7 cellular contexts compared by ENCODE assay signal in the genomic region with DNA sequence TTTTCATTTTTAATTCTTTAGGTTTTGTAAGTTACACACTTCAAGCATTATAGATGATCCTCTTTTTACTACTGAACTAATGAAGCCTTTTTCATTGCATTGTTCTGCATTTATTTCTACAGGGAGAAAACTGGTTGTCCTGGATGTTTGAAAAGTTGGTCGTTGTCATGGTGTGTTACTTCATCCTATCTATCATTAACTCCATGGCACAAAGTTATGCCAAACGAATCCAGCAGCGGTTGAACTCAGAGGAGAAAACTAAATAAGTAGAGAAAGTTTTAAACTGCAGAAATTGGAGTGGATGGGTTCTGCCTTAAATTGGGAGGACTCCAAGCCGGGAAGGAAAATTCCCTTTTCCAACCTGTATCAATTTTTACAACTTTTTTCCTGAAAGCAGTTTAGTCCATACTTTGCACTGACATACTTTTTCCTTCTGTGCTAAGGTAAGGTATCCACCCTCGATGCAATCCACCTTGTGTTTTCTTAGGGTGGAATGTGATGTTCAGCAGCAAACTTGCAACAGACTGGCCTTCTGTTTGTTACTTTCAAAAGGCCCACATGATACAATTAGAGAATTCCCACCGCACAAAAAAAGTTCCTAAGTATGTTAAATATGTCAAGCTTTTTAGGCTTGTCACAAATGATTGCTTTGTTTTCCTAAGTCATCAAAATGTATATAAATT. TPM values are rescaled to one million over a fixed set of nuclear protein-coding genes. Genes with fewer than 3 reads are reported as not detected.
A peak's percentile ranks its signal among the peaks of the same experiment; 100 is the strongest.
DNase-seq lines count a peak whose midpoint lies in the region; ATAC-seq and TF ChIP-seq lines count a peak whose summit lies in the region.

No MANE protein-coding gene starts in this region.

- H3K27me3 ChIP-seq in HAP-1 (ENCODE audit: low read depth) = no peaks in the 10 kb centered on the region

- H3K27ac Mint-ChIP-seq in T-helper 17 cell = peak overlapping the region; percentile 99

- peaks cover 19% of the 10 kb centered on the region for H3K36me3 ChIP-seq in HAP-1 (replicated peaks)

- H3K4me1 ChIP-seq in HAP-1 = peaks cover 32% of the 10 kb centered on the region

- H3K4me3 Mint-ChIP-seq in T-helper 17 cell = peak overlapping the region; percentile 99

- in situ Hi-C loops in HAP-1 (cut with MboI; ENCODE audit: low sequenced_read_pairs) = no loop called here

- H3K36me3 Mint-ChIP-seq in T-helper 17 cell (ENCODE audit: low read depth) = peaks cover 16% of the 10 kb centered on the region

- H3K27ac ChIP-seq in skin epidermis = peak overlapping the region; percentile 84 to 100 (median 97)

- H3K27me3 Mint-ChIP-seq in T-helper 17 cell = no peaks in the 10 kb centered on the region

- ATAC-seq in T-helper 17 cell = no peak
- ATAC-seq in HG02973 (IDR thresholded peaks at IDR 0.05; ENCODE audit: unreplicated experiment) = no peak

- TF ChIP-seq CTCF in fibroblast of the aortic adventitia (IDR thresholded peaks at IDR 0.05; ENCODE audit: insufficient read depth, low read length) = no peak

- H3K9me3 ChIP-seq in HAP-1 = no peaks in the 10 kb centered on the region
- peaks cover 18% of the 10 kb centered on the region for H3K9me3 ChIP-seq in T-helper 17 cell (ENCODE audit: control insufficient read depth, low read length, poor library complexity, severe bottlenecking)

- DNase-seq in HAP-1 (ENCODE audit: low spot score in 2 of 2) (no peak), T-helper 17 cell (no peak), fibroblast of the aortic adventitia (ENCODE audit: low read depth) (peak; percentile 65), NCI-H2196 (lab: John Stamatoyannopoulos, UW; ENCODE audit: unreplicated experiment) (no peak), NCI-H82 treated with DMSO at 0.1 percent for 48 hours (lab: John Stamatoyannopoulos, UW; ENCODE audit: unreplicated experiment) (no peak)

- peaks cover 43% of the 10 kb centered on the region for H3K4me1 Mint-ChIP-seq in T-helper 17 cell

- H3K4me3 ChIP-seq in HAP-1 = peak overlapping the region; percentile 52
- H3K4me3 ChIP-seq in fibroblast of the aortic adventitia (ENCODE audit: low read depth, low read length) = peak overlapping the region; percentile 93
- H3K4me3 ChIP-seq in skin epidermis = peak overlapping the region; percentile 39 to 86 (median 56)

RNA-seq across cellular contexts. Expression of gene TUBD1, which starts 53.0 kb away (rescaled TPM):
- total RNA-seq in T-helper 17 cell (1 to 10 TPM; 6.3 to 8.6 TPM), fibroblast of the aortic adventitia (ENCODE audit: low replicate concordance) (4.0 and 6.9 TPM in 2 replicates)

RNA-seq across cellular contexts. Expression of gene RPS6KB1, which starts 53.1 kb away (rescaled TPM):
- total RNA-seq in T-helper 17 cell = 100 to 1,000 TPM in 1 of 2 donors, 10 to 100 TPM in 1; 86.6 to 105 TPM
- 23.2 and 23.9 TPM in 2 replicates for total RNA-seq in fibroblast of the aortic adventitia (ENCODE audit: low replicate concordance)
